ENCODE assay signal across 1 cellular context in the genomic region with DNA sequence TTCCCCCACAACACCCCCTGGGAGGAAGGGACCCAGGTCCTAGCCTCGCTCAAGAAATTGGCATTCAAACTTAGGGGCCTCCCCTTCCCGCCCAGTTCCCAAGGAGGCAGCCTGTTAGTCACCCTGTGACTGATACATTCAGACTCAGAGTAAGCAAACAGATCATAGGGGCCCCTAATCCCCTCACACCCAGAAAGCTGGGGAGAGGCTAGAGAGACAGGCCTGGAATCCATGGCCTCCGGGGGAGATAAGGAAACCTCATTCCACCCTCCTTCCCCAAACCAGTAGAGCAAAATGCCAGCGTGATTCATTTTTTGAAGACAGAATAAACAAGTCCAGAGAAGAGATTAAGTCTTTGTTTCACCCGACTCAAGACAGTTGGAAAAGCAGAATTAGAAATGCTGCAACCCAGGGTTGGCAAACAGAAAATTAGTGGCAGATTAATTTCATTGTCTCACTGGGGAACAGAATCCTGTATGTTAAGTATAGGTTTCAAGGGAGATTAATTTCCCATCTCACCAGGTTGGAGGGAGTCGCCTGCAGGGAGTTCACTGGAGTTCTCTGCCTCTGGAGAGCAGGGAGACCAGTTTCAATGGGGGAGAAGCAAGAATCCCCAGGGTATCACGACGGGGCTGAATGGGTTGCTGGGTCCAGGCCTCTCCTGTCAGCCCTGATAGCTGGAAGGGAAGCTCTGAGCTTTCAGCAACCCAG.
TF ChIP-seq lines count a peak whose summit lies in the region.

No MANE protein-coding gene starts in this region.

TF ChIP-seq in HEK293, 187 proteins besides CTCF, POLR2A, EP300 and RAD21 (continued from another document):
- TF ChIP-seq, protein P1, sequence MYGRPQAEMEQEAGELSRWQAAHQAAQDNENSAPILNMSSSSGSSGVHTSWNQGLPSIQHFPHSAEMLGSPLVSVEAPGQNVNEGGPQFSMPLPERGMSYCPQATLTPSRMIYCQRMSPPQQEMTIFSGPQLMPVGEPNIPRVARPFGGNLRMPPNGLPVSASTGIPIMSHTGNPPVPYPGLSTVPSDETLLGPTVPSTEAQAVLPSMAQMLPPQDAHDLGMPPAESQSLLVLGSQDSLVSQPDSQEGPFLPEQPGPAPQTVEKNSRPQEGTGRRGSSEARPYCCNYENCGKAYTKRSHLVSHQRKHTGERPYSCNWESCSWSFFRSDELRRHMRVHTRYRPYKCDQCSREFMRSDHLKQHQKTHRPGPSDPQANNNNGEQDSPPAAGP (tag by site-specific recombination; IDR thresholded peaks at IDR 0.05), result peak; percentile 99
- TF ChIP-seq ZNF843 (tag by site-specific recombination; IDR thresholded peaks at IDR 0.05) (peak; percentile 33; the same call in 1 of the 2 replicates), ZIC2 (tag by site-specific recombination; IDR thresholded peaks at IDR 0.05) (peak; percentile 99), ZBTB48 (tag by site-specific recombination; IDR thresholded peaks at IDR 0.05) (peak; percentile 90), ZNF660 (tag by site-specific recombination; IDR thresholded peaks at IDR 0.05) (peak; percentile 92), ZNF366 (tag by site-specific recombination; conservative IDR thresholded peaks at IDR 0.05) (peak; percentile 32; the same call in 1 of the 2 replicates), ZBTB20 (tag by site-specific recombination; IDR thresholded peaks at IDR 0.05) (peak; percentile 94), ZNF391 (tag by site-specific recombination; IDR thresholded peaks at IDR 0.05; ENCODE audit: borderline replicate concordance, low read depth) (0 out of 2 replicates have a peak, but pooled peaks have one; percentile 30), ZBTB21 (tag by site-specific recombination; IDR thresholded peaks at IDR 0.05) (peak; percentile 70), ZNF211 (tag by site-specific recombination; IDR thresholded peaks at IDR 0.05; ENCODE audit: low read depth) (no peak), ZNF157 (tag by site-specific recombination; IDR thresholded peaks at IDR 0.05) (no peak), ZNF416 (tag by site-specific recombination; IDR thresholded peaks at IDR 0.05) (no peak), ZNF548 (tag by site-specific recombination; IDR thresholded peaks at IDR 0.05) (no peak), ZNF701 (tag by site-specific recombination; IDR thresholded peaks at IDR 0.05) (no peak), SP3 (tag by site-specific recombination; IDR thresholded peaks at IDR 0.05) (peak; percentile 69), PATZ1 (tag by site-specific recombination; IDR thresholded peaks at IDR 0.05) (peak; percentile 85), ZNF639 (tag by site-specific recombination; IDR thresholded peaks at IDR 0.05) (peak; percentile 50; the same call in 1 of the 2 replicates), ZNF24 (tag by site-specific recombination; IDR thresholded peaks at IDR 0.05) (peak; percentile 85), IKZF3 (tag by site-specific recombination; IDR thresholded peaks at IDR 0.05) (0 out of 2 replicates have a peak, but pooled peaks have one; percentile 11), ZXDB (tag by site-specific recombination; IDR thresholded peaks at IDR 0.05) (peak; percentile 66), ZNF202 (tag by site-specific recombination; IDR thresholded peaks at IDR 0.05; ENCODE audit: borderline replicate concordance) (no peak)
- TF ChIP-seq, protein P2, sequence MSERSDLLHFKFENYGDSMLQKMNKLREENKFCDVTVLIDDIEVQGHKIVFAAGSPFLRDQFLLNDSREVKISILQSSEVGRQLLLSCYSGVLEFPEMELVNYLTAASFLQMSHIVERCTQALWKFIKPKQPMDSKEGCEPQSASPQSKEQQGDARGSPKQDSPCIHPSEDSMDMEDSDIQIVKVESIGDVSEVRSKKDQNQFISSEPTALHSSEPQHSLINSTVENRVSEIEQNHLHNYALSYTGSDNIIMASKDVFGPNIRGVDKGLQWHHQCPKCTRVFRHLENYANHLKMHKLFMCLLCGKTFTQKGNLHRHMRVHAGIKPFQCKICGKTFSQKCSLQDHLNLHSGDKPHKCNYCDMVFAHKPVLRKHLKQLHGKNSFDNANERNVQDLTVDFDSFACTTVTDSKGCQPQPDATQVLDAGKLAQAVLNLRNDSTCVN (tag by site-specific recombination; optimal IDR thresholded peaks at IDR 0.05), result no peak
- TF ChIP-seq, protein P3, sequence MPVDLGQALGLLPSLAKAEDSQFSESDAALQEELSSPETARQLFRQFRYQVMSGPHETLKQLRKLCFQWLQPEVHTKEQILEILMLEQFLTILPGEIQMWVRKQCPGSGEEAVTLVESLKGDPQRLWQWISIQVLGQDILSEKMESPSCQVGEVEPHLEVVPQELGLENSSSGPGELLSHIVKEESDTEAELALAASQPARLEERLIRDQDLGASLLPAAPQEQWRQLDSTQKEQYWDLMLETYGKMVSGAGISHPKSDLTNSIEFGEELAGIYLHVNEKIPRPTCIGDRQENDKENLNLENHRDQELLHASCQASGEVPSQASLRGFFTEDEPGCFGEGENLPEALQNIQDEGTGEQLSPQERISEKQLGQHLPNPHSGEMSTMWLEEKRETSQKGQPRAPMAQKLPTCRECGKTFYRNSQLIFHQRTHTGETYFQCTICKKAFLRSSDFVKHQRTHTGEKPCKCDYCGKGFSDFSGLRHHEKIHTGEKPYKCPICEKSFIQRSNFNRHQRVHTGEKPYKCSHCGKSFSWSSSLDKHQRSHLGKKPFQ (tag by site-specific recombination; IDR thresholded peaks at IDR 0.05), result no peak
- TF ChIP-seq, protein P4, sequence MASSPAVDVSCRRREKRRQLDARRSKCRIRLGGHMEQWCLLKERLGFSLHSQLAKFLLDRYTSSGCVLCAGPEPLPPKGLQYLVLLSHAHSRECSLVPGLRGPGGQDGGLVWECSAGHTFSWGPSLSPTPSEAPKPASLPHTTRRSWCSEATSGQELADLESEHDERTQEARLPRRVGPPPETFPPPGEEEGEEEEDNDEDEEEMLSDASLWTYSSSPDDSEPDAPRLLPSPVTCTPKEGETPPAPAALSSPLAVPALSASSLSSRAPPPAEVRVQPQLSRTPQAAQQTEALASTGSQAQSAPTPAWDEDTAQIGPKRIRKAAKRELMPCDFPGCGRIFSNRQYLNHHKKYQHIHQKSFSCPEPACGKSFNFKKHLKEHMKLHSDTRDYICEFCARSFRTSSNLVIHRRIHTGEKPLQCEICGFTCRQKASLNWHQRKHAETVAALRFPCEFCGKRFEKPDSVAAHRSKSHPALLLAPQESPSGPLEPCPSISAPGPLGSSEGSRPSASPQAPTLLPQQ (tag by site-specific recombination; IDR thresholded peaks at IDR 0.05), result peak; percentile 63; the same call in 1 of the 2 replicates
- TF ChIP-seq, protein P5, sequence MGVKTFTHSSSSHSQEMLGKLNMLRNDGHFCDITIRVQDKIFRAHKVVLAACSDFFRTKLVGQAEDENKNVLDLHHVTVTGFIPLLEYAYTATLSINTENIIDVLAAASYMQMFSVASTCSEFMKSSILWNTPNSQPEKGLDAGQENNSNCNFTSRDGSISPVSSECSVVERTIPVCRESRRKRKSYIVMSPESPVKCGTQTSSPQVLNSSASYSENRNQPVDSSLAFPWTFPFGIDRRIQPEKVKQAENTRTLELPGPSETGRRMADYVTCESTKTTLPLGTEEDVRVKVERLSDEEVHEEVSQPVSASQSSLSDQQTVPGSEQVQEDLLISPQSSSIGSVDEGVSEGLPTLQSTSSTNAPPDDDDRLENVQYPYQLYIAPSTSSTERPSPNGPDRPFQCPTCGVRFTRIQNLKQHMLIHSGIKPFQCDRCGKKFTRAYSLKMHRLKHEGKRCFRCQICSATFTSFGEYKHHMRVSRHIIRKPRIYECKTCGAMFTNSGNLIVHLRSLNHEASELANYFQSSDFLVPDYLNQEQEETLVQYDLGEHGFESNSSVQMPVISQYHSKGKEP (tag by site-specific recombination; IDR thresholded peaks at IDR 0.05), result no peak
- TF ChIP-seq, protein P6, sequence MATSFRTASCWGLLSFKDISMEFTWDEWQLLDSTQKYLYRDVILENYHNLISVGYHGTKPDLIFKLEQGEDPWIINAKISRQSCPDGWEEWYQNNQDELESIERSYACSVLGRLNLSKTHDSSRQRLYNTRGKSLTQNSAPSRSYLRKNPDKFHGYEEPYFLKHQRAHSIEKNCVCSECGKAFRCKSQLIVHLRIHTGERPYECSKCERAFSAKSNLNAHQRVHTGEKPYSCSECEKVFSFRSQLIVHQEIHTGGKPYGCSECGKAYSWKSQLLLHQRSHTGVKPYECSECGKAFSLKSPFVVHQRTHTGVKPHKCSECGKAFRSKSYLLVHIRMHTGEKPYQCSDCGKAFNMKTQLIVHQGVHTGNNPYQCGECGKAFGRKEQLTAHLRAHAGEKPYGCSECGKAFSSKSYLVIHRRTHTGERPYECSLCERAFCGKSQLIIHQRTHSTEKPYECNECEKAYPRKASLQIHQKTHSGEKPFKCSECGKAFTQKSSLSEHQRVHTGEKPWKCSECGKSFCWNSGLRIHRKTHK (tag by site-specific recombination; IDR thresholded peaks at IDR 0.05), result no peak
- TF ChIP-seq, protein P7, sequence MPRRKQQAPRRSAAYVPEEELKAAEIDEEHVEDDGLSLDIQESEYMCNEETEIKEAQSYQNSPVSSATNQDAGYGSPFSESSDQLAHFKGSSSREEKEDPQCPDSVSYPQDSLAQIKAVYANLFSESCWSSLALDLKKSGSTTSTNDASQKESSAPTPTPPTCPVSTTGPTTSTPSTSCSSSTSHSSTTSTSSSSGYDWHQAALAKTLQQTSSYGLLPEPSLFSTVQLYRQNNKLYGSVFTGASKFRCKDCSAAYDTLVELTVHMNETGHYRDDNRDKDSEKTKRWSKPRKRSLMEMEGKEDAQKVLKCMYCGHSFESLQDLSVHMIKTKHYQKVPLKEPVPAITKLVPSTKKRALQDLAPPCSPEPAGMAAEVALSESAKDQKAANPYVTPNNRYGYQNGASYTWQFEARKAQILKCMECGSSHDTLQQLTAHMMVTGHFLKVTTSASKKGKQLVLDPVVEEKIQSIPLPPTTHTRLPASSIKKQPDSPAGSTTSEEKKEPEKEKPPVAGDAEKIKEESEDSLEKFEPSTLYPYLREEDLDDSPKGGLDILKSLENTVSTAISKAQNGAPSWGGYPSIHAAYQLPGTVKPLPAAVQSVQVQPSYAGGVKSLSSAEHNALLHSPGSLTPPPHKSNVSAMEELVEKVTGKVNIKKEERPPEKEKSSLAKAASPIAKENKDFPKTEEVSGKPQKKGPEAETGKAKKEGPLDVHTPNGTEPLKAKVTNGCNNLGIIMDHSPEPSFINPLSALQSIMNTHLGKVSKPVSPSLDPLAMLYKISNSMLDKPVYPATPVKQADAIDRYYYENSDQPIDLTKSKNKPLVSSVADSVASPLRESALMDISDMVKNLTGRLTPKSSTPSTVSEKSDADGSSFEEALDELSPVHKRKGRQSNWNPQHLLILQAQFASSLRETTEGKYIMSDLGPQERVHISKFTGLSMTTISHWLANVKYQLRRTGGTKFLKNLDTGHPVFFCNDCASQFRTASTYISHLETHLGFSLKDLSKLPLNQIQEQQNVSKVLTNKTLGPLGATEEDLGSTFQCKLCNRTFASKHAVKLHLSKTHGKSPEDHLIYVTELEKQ (tag by site-specific recombination; IDR thresholded peaks at IDR 0.05; ENCODE audit: borderline replicate concordance), result peak; percentile 47
